ENCODE assay signal across 28 cellular contexts in the genomic region with DNA sequence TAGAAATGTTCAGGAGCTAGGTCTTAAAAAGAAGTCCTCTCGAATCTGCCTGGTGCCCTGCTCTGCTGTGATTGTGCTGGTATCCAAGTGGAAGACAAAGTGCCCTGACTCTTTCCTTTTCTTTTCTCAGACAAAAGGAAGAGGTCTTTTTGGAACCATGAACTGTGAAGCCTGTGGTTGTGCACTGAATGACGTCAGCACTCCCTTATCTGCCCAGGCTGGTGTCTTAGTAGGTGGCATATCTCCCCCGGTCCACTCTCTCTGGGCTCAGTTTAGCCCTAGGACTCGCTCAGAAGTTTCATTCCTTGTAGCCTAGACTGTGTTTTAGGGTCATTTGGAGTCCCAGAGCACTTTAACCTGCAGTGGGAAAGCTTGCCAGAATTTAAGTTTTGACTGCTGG.
"Had no signal": no experiment of that assay in that cellular context is flagged by ENCODE, and none has a peak within 500 bp of the region (broad histone marks: within the 10 kb centered on the region; RNA-seq: fewer than 3 reads in every experiment).

No MANE protein-coding gene starts in this region.

- H3K36me3 ChIP-seq: adrenal gland, breast epithelium, colonic mucosa, esophagus squamous epithelium, gastroesophageal sphincter, heart right ventricle had no signal

- H3K27me3 ChIP-seq: colonic mucosa, esophagus squamous epithelium, gastroesophageal sphincter, heart right ventricle had no signal

- H3K4me3 ChIP-seq: adrenal gland, breast epithelium, colonic mucosa, esophagus squamous epithelium, gastroesophageal sphincter, heart right ventricle had no signal

- FAIRE-seq: endothelial cell of umbilical vein had no signal

- H3K27ac ChIP-seq: adrenal gland, breast epithelium, colonic mucosa, epithelial cell of prostate, esophagus squamous epithelium, gastroesophageal sphincter, heart right ventricle had no signal

- DNase-seq: activated CD4-positive, alpha-beta memory T cell treated with anti-CD3 and anti-CD28 coated beads for 36 hours; activated CD4-positive, alpha-beta T cell treated with anti-CD3 and anti-CD28 coated beads for 36 hours; activated CD4-positive, alpha-beta T cell treated with anti-CD3 and anti-CD28 coated beads, Interleukin-2, amount 10 ng/mL, durations not matched to agents 24 days and 14 days; activated CD4-positive, CD25-positive, alpha-beta regulatory T cell; activated CD4-positive, CD25-positive, alpha-beta regulatory T cell treated with anti-CD3 and anti-CD28 coated beads, Interleukin-2, amount 50 U/mL, for 72 hours; activated CD8-positive, alpha-beta memory T cell treated with anti-CD3 and anti-CD28 coated beads, Interleukin-2, amount 10 ng/mL, durations not matched to agents 7 days and 5 days; activated CD8-positive, alpha-beta memory T cell treated with anti-CD3 and anti-CD28 coated beads, Interleukin-2, amount 50 U/mL, for 4 hours; activated CD8-positive, alpha-beta T cell treated with anti-CD3 and anti-CD28 coated beads, Interleukin-2, amount 10 ng/mL, durations not matched to agents 7 days and 5 days; activated effector memory CD4-positive, alpha-beta T cell treated with anti-CD3 and anti-CD28 coated beads, Interleukin-2, amount 50 U/mL, for 16 hours; activated naive CD4-positive, alpha-beta T cell treated with anti-CD3 and anti-CD28 coated beads for 36 hours; activated naive CD8-positive, alpha-beta T cell treated with anti-CD3 and anti-CD28 coated beads for 36 hours; activated naive CD8-positive, alpha-beta T cell treated with anti-CD3 and anti-CD28 coated beads, Interleukin-2, amount 50 U/mL, for 24 hours; activated T-cell treated with anti-CD3 and anti-CD28 coated beads, Interleukin-2, amount 50 U/mL, for 1 hour; activated T-cell treated with anti-CD3 and anti-CD28 coated beads, Interleukin-2, amount 50 U/mL, for 48 hours; adrenal gland; amygdala; aorta; cerebellar nuclear complex; colonic mucosa; effector CD8-positive, alpha-beta T cell; esophagus squamous epithelium; foreskin melanocyte; heart right ventricle; T-helper 2 cell had no signal

- H3K9me3 ChIP-seq: adrenal gland, breast epithelium, colonic mucosa, esophagus squamous epithelium, gastroesophageal sphincter, heart right ventricle had no signal

- ATAC-seq: activated CD4-positive, alpha-beta T cell treated with anti-CD3 and anti-CD28 coated beads for 36 hours; activated CD8-positive, alpha-beta memory T cell treated with anti-CD3 and anti-CD28 coated beads, Interleukin-2, amount 10 ng/mL, durations not matched to agents 7 days and 5 days; activated CD8-positive, alpha-beta T cell treated with anti-CD3 and anti-CD28 coated beads, Interleukin-2, amount 10 ng/mL, durations not matched to agents 7 days and 5 days; activated naive CD8-positive, alpha-beta T cell treated with anti-CD3 and anti-CD28 coated beads, Interleukin-2, amount 50 U/mL, for 24 hours; gastroesophageal sphincter; heart right ventricle had no signal

- H3K4me1 ChIP-seq: adrenal gland, breast epithelium, colonic mucosa, esophagus squamous epithelium, gastroesophageal sphincter, heart right ventricle had no signal
